ENCODE assay signal across 8 cellular contexts in the genomic region with DNA sequence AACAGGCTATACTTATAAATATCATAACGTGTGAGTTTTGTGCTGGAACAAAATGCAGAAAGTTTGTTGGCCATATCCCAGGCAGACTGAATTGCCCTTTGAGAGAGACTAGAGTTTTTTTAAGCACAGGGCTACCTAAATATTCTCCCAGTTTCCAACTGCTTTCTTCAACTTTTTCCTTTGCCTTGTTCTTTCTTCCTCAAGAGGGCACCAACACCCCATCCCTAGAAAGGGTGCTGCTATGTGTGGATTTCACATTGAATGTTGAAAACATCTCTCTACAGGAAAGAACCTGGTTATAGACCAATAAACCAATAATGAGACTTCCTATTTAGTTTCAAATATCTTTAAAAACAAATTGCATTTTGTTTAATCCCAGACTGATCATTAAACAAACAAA.
DNase-seq lines count a peak whose midpoint lies in the region; ATAC-seq and TF ChIP-seq lines count a peak whose summit lies in the region.

No MANE protein-coding gene starts in this region.

- H3K9me3 ChIP-seq in gastroesophageal sphincter (no peaks in the 10 kb centered on the region), aorta (ENCODE audit: control insufficient read depth, low read length) (no peaks in the 10 kb centered on the region)

- no peaks in the 10 kb centered on the region for H3K27me3 ChIP-seq in gastroesophageal sphincter
- no peaks in the 10 kb centered on the region for H3K27me3 ChIP-seq in aorta (ENCODE audit: control insufficient read depth in 1 of 2, insufficient read depth in 2 of 2, low read length in 1 of 2)

- TF ChIP-seq CTCF in gastroesophageal sphincter (IDR thresholded peaks at IDR 0.05): peak in 3 of 4 experiments; percentile 50 to 69 (median 67)
- peak; percentile 80 for TF ChIP-seq CTCF in retinal pigment epithelial cell (conservative IDR thresholded peaks at IDR 0.05; ENCODE audit: low read depth, low read length)

- 0% methylated on average over 1 of the region's 1 CpG for WGBS in gastroesophageal sphincter (ENCODE audit: low coverage in 1 of 2), 2 donors
- 2 to 5% methylated on average over 1 of the region's 1 CpG for WGBS in aorta, 2 donors

- H3K4me1 ChIP-seq in gastroesophageal sphincter: peaks cover 0 to 25% (median 5%) of the 10 kb centered on the region in 3 donors
- H3K4me1 ChIP-seq in aorta (ENCODE audit: control insufficient read depth in 1 of 2, insufficient read depth in 2 of 2, low read length in 2 of 2): peaks cover 0 to 3% of the 10 kb centered on the region in 2 donors

- no peak overlapping the region for H3K4me3 ChIP-seq in Jurkat, Clone E6-1 (ENCODE audit: low read length)
- no peak overlapping the region for H3K4me3 ChIP-seq in gastroesophageal sphincter
- H3K4me3 ChIP-seq in retinal pigment epithelial cell (ENCODE audit: low read length): no peak overlapping the region
- no peak overlapping the region for H3K4me3 ChIP-seq in aorta (ENCODE audit: low read length in 2 of 2)

- no peak for TF ChIP-seq EP300 in gastroesophageal sphincter (IDR thresholded peaks at IDR 0.05)

- intact Hi-C loops in aorta (cut with DNase I): loop anchor here (2.0 to 10.0 kb wide), 5 partner anchors 60 to 670 kb away; no protein-coding TSS in a partner anchor

- H3K36me3 ChIP-seq in gastroesophageal sphincter (no peaks in the 10 kb centered on the region), aorta (ENCODE audit: control insufficient read depth in 1 of 2, insufficient read depth in 2 of 2, low read length in 1 of 2) (no peaks in the 10 kb centered on the region)

- no peak for TF ChIP-seq POLR2A in gastroesophageal sphincter (IDR thresholded peaks at IDR 0.05)

- peak; percentile 38 for DNase-seq in Daoy (ENCODE audit: low read depth)
- DNase-seq in Jurkat, Clone E6-1 (ENCODE audit: low read depth, low spot score): peak; percentile 20
- peak; percentile 29 for DNase-seq in T1000 (lab: John Stamatoyannopoulos, UW)
- no peak for DNase-seq in retinal pigment epithelial cell (ENCODE audit: low read depth)
- DNase-seq in aorta: no peak

- H3K27ac ChIP-seq in gastroesophageal sphincter: peak overlapping the region in 2 of 4 donors; percentile 1 to 44
- peak overlapping the region in 1 of 2 donors; percentile 43 for H3K27ac ChIP-seq in aorta (ENCODE audit: low read depth in 1 of 2, low read length in 2 of 2)

- ATAC-seq in gastroesophageal sphincter (no peak), HG03039 (IDR thresholded peaks at IDR 0.05; ENCODE audit: unreplicated experiment) (no peak), aorta (ENCODE audit: low FRiP score) (no peak), GM19351 (IDR thresholded peaks at IDR 0.05; ENCODE audit: unreplicated experiment) (no peak)

Comparison
In these comparisons a context has a peak if more than half of its experiments do, and no peak if none do; other contexts are left out.
1. DNase-seq: peak in Daoy (single experiment), Jurkat, Clone E6-1 (single experiment) and T1000 (single experiment); none in retinal pigment epithelial cell (single experiment) and aorta (0 of 2).